ENCODE assay signal across 8 cellular contexts in genomic region chr7:27235387-27236052, GRCh38. TPM values are rescaled to one million over a fixed set of nuclear protein-coding genes. Genes with fewer than 3 reads are reported as not detected.
A peak's percentile ranks its signal among the peaks of the same experiment; 100 is the strongest.
DNase-seq lines count a peak whose midpoint lies in the region; ATAC-seq and TF ChIP-seq lines count a peak whose summit lies in the region.

No MANE protein-coding gene starts in this region.

- H3K27me3 Mint-ChIP-seq in activated naive CD4-positive, alpha-beta T cell treated with anti-CD3 and anti-CD28 coated beads for 36 hours (ENCODE audit: low read depth): peaks cover 55% of the 10 kb centered on the region

- H3K4me1 ChIP-seq in lower lobe of right lung (peaks cover 21% of the 10 kb centered on the region), upper lobe of right lung (peaks cover 17% of the 10 kb centered on the region)

- H3K36me3 ChIP-seq in lower lobe of right lung: no peaks in the 10 kb centered on the region
- no peaks in the 10 kb centered on the region for H3K36me3 ChIP-seq in upper lobe of right lung

- CTCF ChIA-PET in activated naive CD4-positive, alpha-beta T cell treated with anti-CD3 and anti-CD28 coated beads for 36 hours (lab: Charles Lee): interaction anchor here (0.5 kb wide), 2 partner anchors 686 to 1445 kb away, joined by 3 to 4 read pairs; no protein-coding TSS in a partner anchor

- H3K27me3 ChIP-seq in lower lobe of right lung (ENCODE audit: low read depth): peaks cover 87% of the 10 kb centered on the region
- H3K27me3 ChIP-seq in upper lobe of right lung: peaks cover 81% of the 10 kb centered on the region

- H3K9me3 Mint-ChIP-seq in activated naive CD4-positive, alpha-beta T cell treated with anti-CD3 and anti-CD28 coated beads for 36 hours: no peaks in the 10 kb centered on the region

- TF ChIP-seq CTCF in lower lobe of right lung (IDR thresholded peaks at IDR 0.05): peak; percentile 33
- peak; percentile 30 for TF ChIP-seq CTCF in upper lobe of right lung (IDR thresholded peaks at IDR 0.05)

- peak overlapping the region; percentile 29 for H3K4me3 Mint-ChIP-seq in activated naive CD4-positive, alpha-beta T cell treated with anti-CD3 and anti-CD28 coated beads for 36 hours

- H3K9me3 ChIP-seq in lower lobe of right lung (no peaks in the 10 kb centered on the region), upper lobe of right lung (no peaks in the 10 kb centered on the region)

- H3K36me3 Mint-ChIP-seq in activated naive CD4-positive, alpha-beta T cell treated with anti-CD3 and anti-CD28 coated beads for 36 hours (ENCODE audit: low read depth): no peaks in the 10 kb centered on the region

- peak; percentile 35 to 36 for ATAC-seq in lower lobe of right lung
- peak; percentile 42 for ATAC-seq in upper lobe of right lung
- ATAC-seq in GM18861 (IDR thresholded peaks at IDR 0.05; ENCODE audit: unreplicated experiment): no peak

- H3K4me3 ChIP-seq in lower lobe of right lung: peak overlapping the region; percentile 40
- peak overlapping the region; percentile 23 for H3K4me3 ChIP-seq in upper lobe of right lung

- DNase-seq in activated naive CD4-positive, alpha-beta T cell treated with anti-CD3 and anti-CD28 coated beads for 36 hours: peak; percentile 52
- no peak for DNase-seq in activated naive CD4-positive, alpha-beta T cell treated with anti-CD3 and anti-CD28 coated beads, Interleukin-2, amount 50 U/mL, for 16 hours
- DNase-seq in NCI-H2196 (lab: John Stamatoyannopoulos, UW; ENCODE audit: unreplicated experiment): peak; percentile 36
- DNase-seq in cerebellar cortex (ENCODE audit: low spot score): peak; percentile 11
- DNase-seq in lower lobe of right lung: no peak
- peak; percentile 68 for DNase-seq in upper lobe of right lung
- no peak for DNase-seq in SHP77 treated with DMSO at 0.1 percent for 48 hours (lab: John Stamatoyannopoulos, UW)

- intact Hi-C loops in activated naive CD4-positive, alpha-beta T cell treated with anti-CD3 and anti-CD28 coated beads for 36 hours (cut with micrococcal nuclease): loop anchor here (1.0 to 2.0 kb wide), 2 partner anchors 13 to 341 kb away; no protein-coding TSS in a partner anchor
- intact Hi-C loops in lower lobe of right lung (cut with DNase I) (no loop called here), upper lobe of right lung (cut with DNase I) (no loop called here)

- H3K27ac ChIP-seq in lower lobe of right lung: no peak overlapping the region
- H3K27ac ChIP-seq in upper lobe of right lung: no peak overlapping the region

- H3K27ac Mint-ChIP-seq in activated naive CD4-positive, alpha-beta T cell treated with anti-CD3 and anti-CD28 coated beads for 36 hours: no peak overlapping the region

- H3K4me1 Mint-ChIP-seq in activated naive CD4-positive, alpha-beta T cell treated with anti-CD3 and anti-CD28 coated beads for 36 hours (ENCODE audit: low read depth): peaks cover 16% of the 10 kb centered on the region

RNA-seq across cellular contexts. Expression of gene EVX1, which starts 7.1 kb away (rescaled TPM):
- not detected for total RNA-seq in activated naive CD4-positive, alpha-beta T cell treated with anti-CD3 and anti-CD28 coated beads for 36 hours
- total RNA-seq in lower lobe of right lung (not detected), upper lobe of right lung (not detected)

RNA-seq across cellular contexts. Expression of gene HOXA13, which starts 35.6 kb away (rescaled TPM):
- total RNA-seq in activated naive CD4-positive, alpha-beta T cell treated with anti-CD3 and anti-CD28 coated beads for 36 hours: not detected
- total RNA-seq in lower lobe of right lung (not detected), upper lobe of right lung (not detected)

RNA-seq across cellular contexts. Expression of gene HOXA11, which starts 50.5 kb away (rescaled TPM):
- not detected for total RNA-seq in activated naive CD4-positive, alpha-beta T cell treated with anti-CD3 and anti-CD28 coated beads for 36 hours
- not detected for total RNA-seq in lower lobe of right lung
- not detected for total RNA-seq in upper lobe of right lung

Comparison
In these comparisons a context has a peak if more than half of its experiments do, and no peak if none do; other contexts are left out.
1. DNase-seq: peak in activated naive CD4-positive, alpha-beta T cell treated with anti-CD3 and anti-CD28 coated beads for 36 hours (single experiment), NCI-H2196 (single experiment), cerebellar cortex (single experiment) and upper lobe of right lung (single experiment); none in activated naive CD4-positive, alpha-beta T cell treated with anti-CD3 and anti-CD28 coated beads, Interleukin-2, amount 50 U/mL, for 16 hours (single experiment), lower lobe of right lung (single experiment) and SHP77 treated with DMSO at 0.1 percent for 48 hours (single experiment).